ENCODE assay signal across 8 cellular contexts in the genomic region with DNA sequence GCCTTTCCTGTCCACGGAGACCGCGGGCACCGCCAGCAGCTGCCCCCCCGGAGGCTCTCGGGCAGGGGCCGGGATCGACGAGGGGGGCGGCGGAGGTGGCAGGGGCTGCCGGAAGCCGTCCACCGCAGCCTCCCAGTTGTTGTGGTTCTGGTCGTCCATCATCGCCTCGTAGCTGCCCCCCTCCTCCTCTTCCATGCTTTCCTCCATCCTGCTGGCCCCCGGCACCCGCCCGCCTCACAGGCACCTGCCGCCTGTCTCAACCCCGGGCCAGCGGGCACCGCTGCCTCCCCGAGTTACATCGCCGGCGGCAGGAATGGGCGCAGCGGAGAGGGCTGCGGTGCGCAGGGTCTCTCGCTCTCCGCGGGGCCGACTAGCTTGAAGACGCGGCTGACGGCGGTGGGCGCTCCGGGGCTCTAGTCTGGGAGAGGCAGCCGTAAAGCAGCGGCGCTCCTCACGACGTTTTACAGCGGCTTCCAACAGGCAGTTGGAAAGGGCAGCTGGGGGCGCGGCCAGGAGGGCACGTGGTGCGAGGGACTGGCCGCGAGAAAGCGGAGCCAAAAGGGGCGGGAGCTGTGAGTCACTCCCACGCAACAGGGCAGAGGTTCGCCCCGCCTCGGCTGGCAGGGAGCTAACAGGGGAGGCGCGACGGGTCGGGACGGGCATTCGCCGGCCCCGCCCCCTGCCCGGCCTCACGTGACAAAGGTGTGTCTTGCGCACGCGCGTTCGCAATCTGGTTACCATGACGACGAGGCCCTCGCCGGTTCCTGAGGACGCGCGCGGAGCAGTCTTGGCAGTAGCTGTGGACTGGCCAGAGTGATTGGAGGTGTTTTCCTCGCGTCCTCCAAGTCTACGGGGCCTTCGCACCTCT. TPM values are rescaled to one million over a fixed set of nuclear protein-coding genes. Genes with fewer than 3 reads are reported as not detected.
DNase-seq lines count a peak whose midpoint lies in the region; ATAC-seq and TF ChIP-seq lines count a peak whose summit lies in the region.

CACUL1 (minus strand) TSS at position 415 of the 868 bp plus-strand sequence; CDS start at position 207, 208 bp downstream.

- CTCF ChIA-PET in activated B cell treated with CpG ODN at 0.5 μM for 24 hours (lab: Charles Lee) = interaction anchor here (1.0 kb wide), 1 partner anchor 35 kb away, joined by 4 read pairs; no protein-coding TSS in a partner anchor

- in situ Hi-C loops in GM18951 (cut with MboI; ENCODE audit: low sequenced_read_pairs, unreplicated experiment) = no loop called here

- H3K27ac Mint-ChIP-seq in activated B cell treated with CpG ODN at 0.5 μM for 24 hours = peak within 1 kb of the TSS; percentile 78

- H3K36me3 ChIP-seq in spleen = peaks cover 0 to 3% (median 0%) of the 10 kb centered on the region in 6 donors

- TF ChIP-seq CTCF in activated B cell treated with CpG ODN at 0.5 μM for 24 hours (IDR thresholded peaks at IDR 0.05) = no peak
- TF ChIP-seq CTCF in spleen (IDR thresholded peaks at IDR 0.05 in 8 of 11, conservative IDR thresholded peaks at IDR 0.05 in 3 of 11) = peak in 4 of 11 experiments; percentile 17 to 48 (median 22)

- H3K27me3 Mint-ChIP-seq in activated B cell treated with CpG ODN at 0.5 μM for 24 hours = peaks cover 3% of the 10 kb centered on the region

- no peaks in the 10 kb centered on the region for H3K9me3 ChIP-seq in spleen

- H3K27me3 ChIP-seq in spleen (replicated peaks in 1 of 7) = no peaks in the 10 kb centered on the region

- TF ChIP-seq POLR2A in GM18951 (IDR thresholded peaks at IDR 0.05; ENCODE audit: extremely low read depth, insufficient read depth, insufficient read length) (peak; percentile 78), spleen (IDR thresholded peaks at IDR 0.05) (peak in 2 of 3 donors; percentile 55 to 73)

- H3K4me3 Mint-ChIP-seq in activated B cell treated with CpG ODN at 0.5 μM for 24 hours = peak within 1 kb of the TSS; percentile 91

- ATAC-seq in HG03196 (IDR thresholded peaks at IDR 0.05; ENCODE audit: unreplicated experiment) = peak; percentile 96
- peak; percentile 98 for ATAC-seq in activated B cell treated with CpG ODN at 0.5 μM for 24 hours (ENCODE audit: low read depth)

- 0 to 1% (median 0%) methylated on average over 26 to 87 of the region's 87 CpGs for WGBS in spleen, 5 donors

- no peaks in the 10 kb centered on the region for H3K9me3 Mint-ChIP-seq in activated B cell treated with CpG ODN at 0.5 μM for 24 hours

- peak; percentile 100 for DNase-seq in AG08395 (ENCODE audit: low spot score)
- DNase-seq in NCI-H345 (lab: John Stamatoyannopoulos, UW) = peak; percentile 98
- peak; percentile 99 for DNase-seq in activated B cell treated with CpG ODN at 0.5 μM for 24 hours
- DNase-seq in central memory CD4-positive, alpha-beta T cell = peak; percentile 100
- DNase-seq in inferior parietal cortex (ENCODE audit: extremely low spot score) = peak; percentile 98
- DNase-seq in spleen = peak; percentile 100

- H3K4me1 ChIP-seq in spleen = peaks cover 16 to 56% (median 42%) of the 10 kb centered on the region in 6 donors

- H3K4me1 Mint-ChIP-seq in activated B cell treated with CpG ODN at 0.5 μM for 24 hours = peaks cover 38% of the 10 kb centered on the region

- H3K36me3 Mint-ChIP-seq in activated B cell treated with CpG ODN at 0.5 μM for 24 hours (ENCODE audit: low read depth) = peaks cover 5% of the 10 kb centered on the region

- intact Hi-C loops in activated B cell treated with CpG ODN at 0.5 μM for 24 hours (cut with micrococcal nuclease) = loop anchor here (1.0 to 10.0 kb wide), 12 partner anchors 12 to 1380 kb away; partner anchors contain the start of genes BAG3, EIF3A, FAM204A and MCMBP
- intact Hi-C loops in spleen (cut with DNase I; ENCODE audit: low total_unique reads) = no loop called here

- H3K27ac ChIP-seq in spleen = peak within 1 kb of the TSS; percentile 81 to 96 (median 90)

- peak within 1 kb of the TSS; percentile 73 to 97 (median 88) for H3K4me3 ChIP-seq in spleen

- POLR2A ChIA-PET in activated B cell treated with CpG ODN at 0.5 μM for 24 hours (lab: Charles Lee) = interaction anchor here (0.6 to 2.2 kb wide), 8 partner anchors 16 to 1127 kb away, joined by 3 to 16 read pairs (median 5); partner anchors contain the start of genes DENND10, NANOS1 and TIAL1

RNA-seq across cellular contexts. Expression of gene CACUL1, which starts in this region (rescaled TPM):
- total RNA-seq in activated B cell treated with CpG ODN at 0.5 μM for 24 hours (19.8 and 27.1 TPM in 2 replicates), spleen (10 to 100 TPM; 29.9 to 56.7 (median 42.6) TPM)
- 1 to 10 TPM; 4.3 to 7.3 (median 4.5) TPM for polyA plus RNA-seq in spleen

Comparison
In these comparisons a context has a peak if more than half of its experiments do, and no peak if none do; other contexts are left out.
1. Peak in every context shown above with its lines: DNase-seq, ATAC-seq, H3K4me3 ChIP-seq and H3K27ac ChIP-seq.